ENCODE assay signal across 8 cellular contexts in the genomic region with DNA sequence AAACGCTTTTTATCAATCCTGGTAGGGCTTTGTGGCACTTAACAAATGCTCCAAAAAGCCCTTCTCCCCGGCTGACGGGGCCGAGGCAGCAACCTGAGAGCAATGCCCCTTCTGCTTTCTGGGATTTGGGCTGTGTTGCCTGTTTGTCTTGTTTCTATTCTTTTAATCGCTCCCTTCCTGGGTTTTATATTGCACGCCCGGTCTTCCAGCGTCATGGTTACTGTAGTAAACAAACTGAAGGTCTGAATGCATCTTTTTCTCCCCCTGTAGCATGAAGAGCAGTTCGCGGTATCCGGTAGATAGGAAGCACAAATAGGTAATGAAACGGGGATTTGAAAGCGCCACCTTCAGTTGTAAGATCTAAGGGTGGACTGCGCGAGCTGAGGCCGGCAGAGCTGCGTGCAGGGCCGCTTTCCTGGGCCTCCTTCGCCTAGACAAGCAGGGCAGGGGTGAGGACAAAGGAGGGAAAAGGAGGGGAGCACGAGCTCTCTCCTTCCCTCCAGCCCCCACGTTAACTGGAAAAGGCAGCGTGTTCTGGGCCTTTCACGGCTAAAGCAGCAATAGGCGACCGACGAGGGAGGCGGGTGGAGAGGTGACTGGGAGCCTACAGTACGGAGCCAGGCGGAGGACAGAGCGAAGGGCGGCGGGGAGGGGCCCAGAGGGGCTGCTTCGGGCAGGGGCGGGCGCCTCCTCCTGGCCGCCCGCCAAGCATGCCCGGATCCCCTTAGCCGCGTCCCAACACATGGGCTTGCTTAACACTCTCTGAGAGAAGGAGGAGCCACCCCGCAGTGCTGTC. TPM values are rescaled to one million over a fixed set of nuclear protein-coding genes. Genes with fewer than 3 reads are reported as not detected.
A peak's percentile ranks its signal among the peaks of the same experiment; 100 is the strongest.
DNase-seq lines count a peak whose midpoint lies in the region; ATAC-seq and TF ChIP-seq lines count a peak whose summit lies in the region.

No MANE protein-coding gene starts in this region.

- DNase-seq in 8988T, result peak; percentile 38
- peak; percentile 79 for DNase-seq in GM13976 (ENCODE audit: low spot score)
- DNase-seq in NCI-H526 (lab: John Stamatoyannopoulos, UW), result peak; percentile 5 to 52
- DNase-seq in hepatic stellate cell (ENCODE audit: low spot score), result peak; percentile 50
- peak; percentile 62 for DNase-seq in pulmonary artery endothelial cell (ENCODE audit: low read depth, low spot score)
- no peak for DNase-seq in inferior parietal cortex (ENCODE audit: extremely low spot score)

- peak; percentile 71 for ATAC-seq in HG02938 (IDR thresholded peaks at IDR 0.05; ENCODE audit: unreplicated experiment)

- peak; percentile 43 for TF ChIP-seq CTCF in GM13976 (IDR thresholded peaks at IDR 0.05; ENCODE audit: borderline replicate concordance, control extremely low read depth, extremely low read depth, insufficient read depth, missing control alignments)

- in situ Hi-C loops in GM13976 (cut with MboI; ENCODE audit: low sequenced_read_pairs, unreplicated experiment), result no loop called here

- H3K27ac ChIP-seq in angular gyrus (ENCODE audit: low read depth, low read length), result peak overlapping the region; percentile 44

RNA-seq across cellular contexts. Expression of gene ZNF366, which starts 49.3 kb away (rescaled TPM):
- total RNA-seq in pulmonary artery endothelial cell, result 0.39 and 0.46 TPM in 2 replicates
